15 cellular contexts compared by ENCODE assay signal in genomic region chr1:235622933-235623790, GRCh38. TPM values are rescaled to one million over a fixed set of nuclear protein-coding genes. Genes with fewer than 3 reads are reported as not detected.
"Had no signal": no experiment of that assay in that cellular context is flagged by ENCODE, and none has a peak within 500 bp of the region (broad histone marks: within the 10 kb centered on the region; RNA-seq: fewer than 3 reads in every experiment).

No MANE protein-coding gene starts in this region.

- H3K4me3 Mint-ChIP-seq: activated CD4-positive, alpha-beta memory T cell treated with anti-CD3 and anti-CD28 coated beads, Interleukin-2, amount 10 ng/mL, durations not matched to agents 7 days and 5 days; activated CD4-positive, alpha-beta T cell treated with anti-CD3 and anti-CD28 coated beads for 36 hours; activated T-cell treated with anti-CD3 and anti-CD28 coated beads, Interleukin-2, amount 50 U/mL, for 72 hours; memory B cell; nephron; T-helper 2 cell treated with Interferon-gamma antibody and Interleukin-4, amounts not matched to agents 5 μg/mL and 100 μg/mL, for 36 hours had no signal

- H3K4me1 ChIP-seq: thyroid gland had no signal

- H3K36me3 Mint-ChIP-seq: memory B cell had no signal

- H3K4me1 Mint-ChIP-seq: memory B cell had no signal

- DNase-seq: activated CD4-positive, alpha-beta memory T cell treated with anti-CD3 and anti-CD28 coated beads, Interleukin-2, amount 10 ng/mL, durations not matched to agents 7 days and 5 days; activated CD4-positive, alpha-beta T cell treated with anti-CD3 and anti-CD28 coated beads for 36 hours; activated gamma-delta T cell treated with Interleukin-2 at 50 U/mL for 16 hours; activated T-cell treated with anti-CD3 and anti-CD28 coated beads, Interleukin-2, amount 50 U/mL, for 72 hours; foreskin melanocyte; heart right ventricle; left ventricle myocardium inferior; stimulated activated CD4-positive, alpha-beta T cell treated with anti-CD3 and anti-CD28 coated beads, Interleukin-4, amount 100 ng/mL, for 4 hours; thyroid gland had no signal

- H3K36me3 ChIP-seq: heart right ventricle, left ventricle myocardium inferior, thyroid gland had no signal

- H3K27ac Mint-ChIP-seq: activated CD4-positive, alpha-beta memory T cell treated with anti-CD3 and anti-CD28 coated beads, Interleukin-2, amount 10 ng/mL, durations not matched to agents 7 days and 5 days; activated CD4-positive, alpha-beta T cell treated with anti-CD3 and anti-CD28 coated beads for 36 hours; activated T-cell treated with anti-CD3 and anti-CD28 coated beads, Interleukin-2, amount 50 U/mL, for 72 hours; memory B cell; T-helper 2 cell treated with Interferon-gamma antibody and Interleukin-4, amounts not matched to agents 5 μg/mL and 100 μg/mL, for 36 hours had no signal

- H3K4me3 ChIP-seq: heart right ventricle, left ventricle myocardium inferior, thyroid gland had no signal

- H3K9me3 ChIP-seq: heart right ventricle, left ventricle myocardium inferior, thyroid gland had no signal

- ATAC-seq: activated CD4-positive, alpha-beta T cell treated with anti-CD3 and anti-CD28 coated beads for 36 hours; activated T-cell treated with anti-CD3 and anti-CD28 coated beads, Interleukin-2, amount 50 U/mL, for 72 hours; heart right ventricle had no signal

- FAIRE-seq: colon, endothelial cell of umbilical vein, keratinocyte had no signal

- H3K9me3 Mint-ChIP-seq: activated CD4-positive, alpha-beta memory T cell treated with anti-CD3 and anti-CD28 coated beads, Interleukin-2, amount 10 ng/mL, durations not matched to agents 7 days and 5 days; activated T-cell treated with anti-CD3 and anti-CD28 coated beads, Interleukin-2, amount 50 U/mL, for 72 hours; memory B cell; nephron; T-helper 2 cell treated with Interferon-gamma antibody and Interleukin-4, amounts not matched to agents 5 μg/mL and 100 μg/mL, for 36 hours had no signal

- H3K27me3 ChIP-seq: thyroid gland had no signal

- H3K27ac ChIP-seq: heart right ventricle, left ventricle myocardium inferior, thyroid gland had no signal

RNA-seq across cellular contexts. Expression of gene GNG4, which starts 26.4 kb away (rescaled TPM):
- total RNA-seq: endothelial cell of umbilical vein had no signal
